ENCODE assay signal across 1 cellular context in the genomic region with DNA sequence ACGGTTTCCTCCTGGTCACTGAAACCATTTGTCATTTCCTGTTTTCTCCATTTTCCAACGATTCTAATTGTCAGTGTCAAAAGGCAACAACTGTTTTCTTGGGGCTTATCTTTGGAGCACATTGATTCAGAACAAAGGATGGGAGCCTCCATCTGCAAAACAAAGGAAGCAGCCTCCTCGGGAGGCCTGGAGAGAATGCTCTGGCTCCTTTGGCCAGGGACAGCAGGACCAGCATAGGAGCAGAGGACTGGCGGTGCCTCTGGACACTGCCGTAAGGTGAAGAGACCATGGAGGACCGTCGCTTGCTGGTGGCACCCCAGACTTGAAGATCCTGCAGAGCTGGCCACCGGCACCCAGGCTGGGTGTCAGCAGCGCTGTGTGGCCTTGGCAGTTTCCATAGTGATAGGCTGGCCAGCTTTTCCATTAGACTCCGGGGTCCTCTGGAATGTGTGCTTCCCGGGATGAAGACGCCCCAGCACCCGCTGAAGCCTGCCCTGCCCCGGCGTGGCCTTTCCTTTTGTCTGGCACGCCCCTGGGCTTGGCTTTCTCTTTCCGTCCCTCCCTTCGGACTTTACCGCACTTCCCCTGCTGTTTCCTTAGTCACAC.
TF ChIP-seq lines count a peak whose summit lies in the region.

No MANE protein-coding gene starts in this region.

TF ChIP-seq in IMR-90, 13 proteins besides CTCF, POLR2A, EP300 and RAD21:
- no peak for TF ChIP-seq BHLHE40 (IDR thresholded peaks at IDR 0.05; ENCODE audit: low read depth, low read length)
- no peak for TF ChIP-seq ELK1 (IDR thresholded peaks at IDR 0.05; ENCODE audit: borderline replicate concordance, low read depth, low read length)
- no peak for TF ChIP-seq CHD1 (IDR thresholded peaks at IDR 0.05; ENCODE audit: low read depth, low read length)
- no peak for TF ChIP-seq MAZ (IDR thresholded peaks at IDR 0.05; ENCODE audit: borderline replicate concordance, low read depth, low read length)
- TF ChIP-seq, protein P1, sequence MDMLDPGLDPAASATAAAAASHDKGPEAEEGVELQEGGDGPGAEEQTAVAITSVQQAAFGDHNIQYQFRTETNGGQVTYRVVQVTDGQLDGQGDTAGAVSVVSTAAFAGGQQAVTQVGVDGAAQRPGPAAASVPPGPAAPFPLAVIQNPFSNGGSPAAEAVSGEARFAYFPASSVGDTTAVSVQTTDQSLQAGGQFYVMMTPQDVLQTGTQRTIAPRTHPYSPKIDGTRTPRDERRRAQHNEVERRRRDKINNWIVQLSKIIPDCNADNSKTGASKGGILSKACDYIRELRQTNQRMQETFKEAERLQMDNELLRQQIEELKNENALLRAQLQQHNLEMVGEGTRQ (IDR thresholded peaks at IDR 0.05; ENCODE audit: low read depth, low read length): no peak
- no peak for TF ChIP-seq FOS (IDR thresholded peaks at IDR 0.05; ENCODE audit: low read depth, low read length)
- no peak for TF ChIP-seq NFE2L2 (IDR thresholded peaks at IDR 0.05; ENCODE audit: low read depth, low read length)
- no peak for TF ChIP-seq MAFK (IDR thresholded peaks at IDR 0.05; ENCODE audit: low read depth, low read length)
- no peak for TF ChIP-seq CEBPB (IDR thresholded peaks at IDR 0.05; ENCODE audit: low read depth, low read length)
- TF ChIP-seq RCOR1 (IDR thresholded peaks at IDR 0.05; ENCODE audit: insufficient replicate concordance, low read length): no peak
- TF ChIP-seq MXI1 (IDR thresholded peaks at IDR 0.05; ENCODE audit: borderline replicate concordance, low read depth, low read length): no peak
- no peak for TF ChIP-seq RFX5 (IDR thresholded peaks at IDR 0.05; ENCODE audit: low read depth, low read length)
- TF ChIP-seq SMC3 (IDR thresholded peaks at IDR 0.05; ENCODE audit: low read depth, low read length): no peak
